9 cellular contexts compared by ENCODE assay signal in genomic region chr2:79876430-79876829, GRCh38.
DNase-seq lines count a peak whose midpoint lies in the region; ATAC-seq lines count a peak whose summit lies in the region.
"Had no signal": no experiment of that assay in that cellular context is flagged by ENCODE, and none has a peak within 500 bp of the region (broad histone marks: within the 10 kb centered on the region; RNA-seq: fewer than 3 reads in every experiment).

No MANE protein-coding gene starts in this region.

- H3K27ac ChIP-seq in GM23248 = no peak overlapping the region

- H3K79me2 ChIP-seq in GM23248 (ENCODE audit: insufficient read depth) = no peaks in the 10 kb centered on the region

- DNase-seq in AG20443 (ENCODE audit: low spot score) (peak; percentile 18), GM23248 (peak; percentile 33), RPMI7951 (ENCODE audit: low read depth) (peak; percentile 1), iPS-NIHi7 (ENCODE audit: extremely low spot score) (peak; percentile 46), left colon (no peak), posterior vena cava (ENCODE audit: low spot score) (no peak)
- DNase-seq: NCI-H226 had no signal

- no peaks in the 10 kb centered on the region for H3K36me3 ChIP-seq in GM23248 (ENCODE audit: low read depth)

- H3K4me2 ChIP-seq in GM23248 (ENCODE audit: unreplicated experiment) = no peak overlapping the region

- H3K9me2 ChIP-seq in GM23248 (ENCODE audit: insufficient read depth) = no peaks in the 10 kb centered on the region

- H3K4me1 ChIP-seq in GM23248 (ENCODE audit: insufficient read depth) = no peaks in the 10 kb centered on the region

- H3K9ac ChIP-seq in GM23248 = no peak overlapping the region

- no peak overlapping the region for H3K4me3 ChIP-seq in GM23248

- in situ Hi-C loops in GM23248 (cut with MboI) = no loop called here

- H3K27me3 ChIP-seq in GM23248 (replicated peaks; ENCODE audit: insufficient read depth) = no peaks in the 10 kb centered on the region

- 3% methylated on average over 3 of the region's 3 CpGs for WGBS in GM23248 (ENCODE audit: low coverage in 1 of 2, low lambda C conversion rate in 2 of 2, missing lambda C conversion rate in 2 of 2), 2 experiments

- no peaks in the 10 kb centered on the region; the same call in 1 of the 2 replicates for H4K20me1 ChIP-seq in GM23248 (ENCODE audit: insufficient read depth)

- intact Hi-C loops in left colon (cut with DNase I, micrococcal nuclease) = no loop called here
- intact Hi-C loops in posterior vena cava (cut with DNase I) = no loop called here

- no peak overlapping the region for H2AFZ ChIP-seq in GM23248

- H3F3A ChIP-seq in GM23248 (ENCODE audit: insufficient read depth) = no peaks in the 10 kb centered on the region

- ATAC-seq in left colon (no peak), HG02759 (IDR thresholded peaks at IDR 0.05; ENCODE audit: unreplicated experiment) (no peak), HG03097 (IDR thresholded peaks at IDR 0.05; ENCODE audit: low FRiP score, unreplicated experiment) (no peak)

- no peaks in the 10 kb centered on the region for H3K9me3 ChIP-seq in GM23248 (ENCODE audit: low read depth)

Comparison
In these comparisons a context has a peak if more than half of its experiments do, and no peak if none do; other contexts are left out.
1. DNase-seq: peak in AG20443 (single experiment), GM23248 (single experiment), RPMI7951 (single experiment) and iPS-NIHi7 (single experiment); none in left colon (0 of 2) and posterior vena cava (single experiment).